ENCODE assay signal across 1 cellular context in genomic region chr11:85854557-85855340, GRCh38.
A peak's percentile ranks its signal among the peaks of the same experiment; 100 is the strongest.
TF ChIP-seq lines count a peak whose summit lies in the region.

No MANE protein-coding gene starts in this region.

TF ChIP-seq in K562, 482 proteins besides CTCF, POLR2A, EP300 and RAD21 (continued from another document and continues in another):
- TF ChIP-seq FOXO4 (CRISPR knock-in tag; IDR thresholded peaks at IDR 0.05): no peak
- no peak for TF ChIP-seq CHD4 (IDR thresholded peaks at IDR 0.05; ENCODE audit: insufficient read depth, insufficient replicate concordance, low read depth, low read length, poor library complexity, severe bottlenecking)
- TF ChIP-seq, protein P1, sequence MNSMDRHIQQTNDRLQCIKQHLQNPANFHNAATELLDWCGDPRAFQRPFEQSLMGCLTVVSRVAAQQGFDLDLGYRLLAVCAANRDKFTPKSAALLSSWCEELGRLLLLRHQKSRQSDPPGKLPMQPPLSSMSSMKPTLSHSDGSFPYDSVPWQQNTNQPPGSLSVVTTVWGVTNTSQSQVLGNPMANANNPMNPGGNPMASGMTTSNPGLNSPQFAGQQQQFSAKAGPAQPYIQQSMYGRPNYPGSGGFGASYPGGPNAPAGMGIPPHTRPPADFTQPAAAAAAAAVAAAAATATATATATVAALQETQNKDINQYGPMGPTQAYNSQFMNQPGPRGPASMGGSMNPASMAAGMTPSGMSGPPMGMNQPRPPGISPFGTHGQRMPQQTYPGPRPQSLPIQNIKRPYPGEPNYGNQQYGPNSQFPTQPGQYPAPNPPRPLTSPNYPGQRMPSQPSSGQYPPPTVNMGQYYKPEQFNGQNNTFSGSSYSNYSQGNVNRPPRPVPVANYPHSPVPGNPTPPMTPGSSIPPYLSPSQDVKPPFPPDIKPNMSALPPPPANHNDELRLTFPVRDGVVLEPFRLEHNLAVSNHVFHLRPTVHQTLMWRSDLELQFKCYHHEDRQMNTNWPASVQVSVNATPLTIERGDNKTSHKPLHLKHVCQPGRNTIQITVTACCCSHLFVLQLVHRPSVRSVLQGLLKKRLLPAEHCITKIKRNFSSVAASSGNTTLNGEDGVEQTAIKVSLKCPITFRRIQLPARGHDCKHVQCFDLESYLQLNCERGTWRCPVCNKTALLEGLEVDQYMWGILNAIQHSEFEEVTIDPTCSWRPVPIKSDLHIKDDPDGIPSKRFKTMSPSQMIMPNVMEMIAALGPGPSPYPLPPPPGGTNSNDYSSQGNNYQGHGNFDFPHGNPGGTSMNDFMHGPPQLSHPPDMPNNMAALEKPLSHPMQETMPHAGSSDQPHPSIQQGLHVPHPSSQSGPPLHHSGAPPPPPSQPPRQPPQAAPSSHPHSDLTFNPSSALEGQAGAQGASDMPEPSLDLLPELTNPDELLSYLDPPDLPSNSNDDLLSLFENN (IDR thresholded peaks at IDR 0.05; ENCODE audit: low read depth in 2 of 2, low read length in 2 of 2): no peak
- peak; percentile 71 for TF ChIP-seq MYC (IDR thresholded peaks at IDR 0.05; ENCODE audit: low read depth, low read length)
- peak; percentile 36; the same call in 1 of the 2 replicates for TF ChIP-seq MYC (CRISPR knock-in tag; IDR thresholded peaks at IDR 0.05; ENCODE audit: borderline replicate concordance, low read depth)
- peak; percentile 43; the same call in 1 of the 2 replicates for TF ChIP-seq SMARCA4 (IDR thresholded peaks at IDR 0.05)
- TF ChIP-seq ZNF311 (CRISPR knock-in tag; IDR thresholded peaks at IDR 0.05): no peak
- TF ChIP-seq JUNB (CRISPR knock-in tag; conservative IDR thresholded peaks at IDR 0.05): no peak
- TF ChIP-seq PML (IDR thresholded peaks at IDR 0.05; ENCODE audit: low read length): no peak
- TF ChIP-seq, protein P2, sequence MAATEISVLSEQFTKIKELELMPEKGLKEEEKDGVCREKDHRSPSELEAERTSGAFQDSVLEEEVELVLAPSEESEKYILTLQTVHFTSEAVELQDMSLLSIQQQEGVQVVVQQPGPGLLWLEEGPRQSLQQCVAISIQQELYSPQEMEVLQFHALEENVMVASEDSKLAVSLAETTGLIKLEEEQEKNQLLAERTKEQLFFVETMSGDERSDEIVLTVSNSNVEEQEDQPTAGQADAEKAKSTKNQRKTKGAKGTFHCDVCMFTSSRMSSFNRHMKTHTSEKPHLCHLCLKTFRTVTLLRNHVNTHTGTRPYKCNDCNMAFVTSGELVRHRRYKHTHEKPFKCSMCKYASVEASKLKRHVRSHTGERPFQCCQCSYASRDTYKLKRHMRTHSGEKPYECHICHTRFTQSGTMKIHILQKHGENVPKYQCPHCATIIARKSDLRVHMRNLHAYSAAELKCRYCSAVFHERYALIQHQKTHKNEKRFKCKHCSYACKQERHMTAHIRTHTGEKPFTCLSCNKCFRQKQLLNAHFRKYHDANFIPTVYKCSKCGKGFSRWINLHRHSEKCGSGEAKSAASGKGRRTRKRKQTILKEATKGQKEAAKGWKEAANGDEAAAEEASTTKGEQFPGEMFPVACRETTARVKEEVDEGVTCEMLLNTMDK (IDR thresholded peaks at IDR 0.05; ENCODE audit: borderline replicate concordance, insufficient read depth, low read depth, low read length, poor library complexity, severe bottlenecking): peak; percentile 12
- TF ChIP-seq PCBP1 (IDR thresholded peaks at IDR 0.05; ENCODE audit: low read depth, low read length, poor library complexity, severe bottlenecking): peak; percentile 71
- TF ChIP-seq IRF2 (CRISPR knock-in tag; IDR thresholded peaks at IDR 0.05): no peak
- TF ChIP-seq ZNF445 (CRISPR knock-in tag; IDR thresholded peaks at IDR 0.05; ENCODE audit: low read depth): no peak
- TF ChIP-seq, protein P3, sequence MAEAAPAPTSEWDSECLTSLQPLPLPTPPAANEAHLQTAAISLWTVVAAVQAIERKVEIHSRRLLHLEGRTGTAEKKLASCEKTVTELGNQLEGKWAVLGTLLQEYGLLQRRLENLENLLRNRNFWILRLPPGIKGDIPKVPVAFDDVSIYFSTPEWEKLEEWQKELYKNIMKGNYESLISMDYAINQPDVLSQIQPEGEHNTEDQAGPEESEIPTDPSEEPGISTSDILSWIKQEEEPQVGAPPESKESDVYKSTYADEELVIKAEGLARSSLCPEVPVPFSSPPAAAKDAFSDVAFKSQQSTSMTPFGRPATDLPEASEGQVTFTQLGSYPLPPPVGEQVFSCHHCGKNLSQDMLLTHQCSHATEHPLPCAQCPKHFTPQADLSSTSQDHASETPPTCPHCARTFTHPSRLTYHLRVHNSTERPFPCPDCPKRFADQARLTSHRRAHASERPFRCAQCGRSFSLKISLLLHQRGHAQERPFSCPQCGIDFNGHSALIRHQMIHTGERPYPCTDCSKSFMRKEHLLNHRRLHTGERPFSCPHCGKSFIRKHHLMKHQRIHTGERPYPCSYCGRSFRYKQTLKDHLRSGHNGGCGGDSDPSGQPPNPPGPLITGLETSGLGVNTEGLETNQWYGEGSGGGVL (CRISPR knock-in tag; IDR thresholded peaks at IDR 0.05): no peak
- no peak for TF ChIP-seq MCM3 (IDR thresholded peaks at IDR 0.05)
- TF ChIP-seq KAT7 (CRISPR knock-in tag; IDR thresholded peaks at IDR 0.05; ENCODE audit: borderline replicate concordance): 0 out of 2 replicates have a peak, but pooled peaks have one; percentile 75
- no peak for TF ChIP-seq PURB (CRISPR knock-in tag; IDR thresholded peaks at IDR 0.05; ENCODE audit: low read depth)
- peak; percentile 63 for TF ChIP-seq PHF20 (IDR thresholded peaks at IDR 0.05; ENCODE audit: partially characterized antibody)
- no peak for TF ChIP-seq ZNF764 (CRISPR knock-in tag; IDR thresholded peaks at IDR 0.05; ENCODE audit: low read depth)
- no peak for TF ChIP-seq ETS2 (tag; IDR thresholded peaks at IDR 0.05; ENCODE audit: borderline replicate concordance, poor library complexity, severe bottlenecking)
- TF ChIP-seq ZNF699 (CRISPR knock-in tag; IDR thresholded peaks at IDR 0.05; ENCODE audit: insufficient replicate concordance): no peak
- TF ChIP-seq CEBPB (tag; IDR thresholded peaks at IDR 0.05): no peak
- no peak for TF ChIP-seq CAMTA2 (CRISPR knock-in tag; conservative IDR thresholded peaks at IDR 0.05)
- TF ChIP-seq ZNF57 (CRISPR knock-in tag; IDR thresholded peaks at IDR 0.05): no peak
- no peak for TF ChIP-seq KLF6 (CRISPR knock-in tag; IDR thresholded peaks at IDR 0.05; ENCODE audit: borderline replicate concordance)
- TF ChIP-seq RCOR1 (IDR thresholded peaks at IDR 0.05; ENCODE audit: borderline replicate concordance in 1 of 2, low read depth in 2 of 2, low read length in 2 of 2): 0 out of 4 replicates have a peak, but pooled peaks of 1 of the 2 experiments have one; percentile 13
- no peak for TF ChIP-seq ZNF232 (CRISPR knock-in tag; IDR thresholded peaks at IDR 0.05)
- no peak for TF ChIP-seq POU5F1 (IDR thresholded peaks at IDR 0.05; ENCODE audit: borderline replicate concordance, low read depth, low read length, partially characterized antibody)
- no peak for TF ChIP-seq NFE2L1 (tag; IDR thresholded peaks at IDR 0.05; ENCODE audit: borderline replicate concordance, low read depth)
- TF ChIP-seq NRF1 (conservative IDR thresholded peaks at IDR 0.05 in 1 of 2, IDR thresholded peaks at IDR 0.05 in 1 of 2): peak; percentile 77 to 79
- TF ChIP-seq THRAP3 (IDR thresholded peaks at IDR 0.05; ENCODE audit: borderline replicate concordance): no peak
- TF ChIP-seq RFX1 (IDR thresholded peaks at IDR 0.05): peak; percentile 85
- TF ChIP-seq, protein P4, sequence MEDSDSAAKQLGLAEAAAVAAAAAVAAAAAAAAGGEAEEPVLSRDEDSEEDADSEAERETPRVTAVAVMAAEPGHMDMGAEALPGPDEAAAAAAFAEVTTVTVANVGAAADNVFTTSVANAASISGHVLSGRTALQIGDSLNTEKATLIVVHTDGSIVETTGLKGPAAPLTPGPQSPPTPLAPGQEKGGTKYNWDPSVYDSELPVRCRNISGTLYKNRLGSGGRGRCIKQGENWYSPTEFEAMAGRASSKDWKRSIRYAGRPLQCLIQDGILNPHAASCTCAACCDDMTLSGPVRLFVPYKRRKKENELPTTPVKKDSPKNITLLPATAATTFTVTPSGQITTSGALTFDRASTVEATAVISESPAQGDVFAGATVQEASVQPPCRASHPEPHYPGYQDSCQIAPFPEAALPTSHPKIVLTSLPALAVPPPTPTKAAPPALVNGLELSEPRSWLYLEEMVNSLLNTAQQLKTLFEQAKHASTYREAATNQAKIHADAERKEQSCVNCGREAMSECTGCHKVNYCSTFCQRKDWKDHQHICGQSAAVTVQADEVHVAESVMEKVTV (CRISPR knock-in tag; IDR thresholded peaks at IDR 0.05): peak; percentile 96
- peak; percentile 5; the same call in 1 of the 2 replicates for TF ChIP-seq RAD51 (IDR thresholded peaks at IDR 0.05; ENCODE audit: borderline replicate concordance, low read depth)
- TF ChIP-seq CXXC5 (CRISPR knock-in tag; IDR thresholded peaks at IDR 0.05): peak; percentile 92
- TF ChIP-seq HIVEP1 (CRISPR knock-in tag; IDR thresholded peaks at IDR 0.05): no peak
- no peak for TF ChIP-seq ID3 (CRISPR knock-in tag; IDR thresholded peaks at IDR 0.05)
- TF ChIP-seq ID3 (tag; IDR thresholded peaks at IDR 0.05): 0 out of 2 replicates have a peak, but pooled peaks have one; percentile 31
- TF ChIP-seq GATA2 (CRISPR knock-in tag; IDR thresholded peaks at IDR 0.05): no peak
- TF ChIP-seq, protein P5, sequence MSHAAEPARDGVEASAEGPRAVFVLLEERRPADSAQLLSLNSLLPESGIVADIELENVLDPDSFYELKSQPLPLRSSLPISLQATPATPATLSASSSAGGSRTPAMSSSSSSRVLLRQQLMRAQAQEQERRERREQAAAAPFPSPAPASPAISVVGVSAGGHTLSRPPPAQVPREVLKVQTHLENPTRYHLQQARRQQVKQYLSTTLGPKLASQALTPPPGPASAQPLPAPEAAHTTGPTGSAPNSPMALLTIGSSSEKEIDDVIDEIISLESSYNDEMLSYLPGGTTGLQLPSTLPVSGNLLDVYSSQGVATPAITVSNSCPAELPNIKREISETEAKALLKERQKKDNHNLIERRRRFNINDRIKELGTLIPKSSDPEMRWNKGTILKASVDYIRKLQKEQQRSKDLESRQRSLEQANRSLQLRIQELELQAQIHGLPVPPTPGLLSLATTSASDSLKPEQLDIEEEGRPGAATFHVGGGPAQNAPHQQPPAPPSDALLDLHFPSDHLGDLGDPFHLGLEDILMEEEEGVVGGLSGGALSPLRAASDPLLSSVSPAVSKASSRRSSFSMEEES (CRISPR knock-in tag; IDR thresholded peaks at IDR 0.05): no peak
- no peak for TF ChIP-seq ZNF785 (CRISPR knock-in tag; IDR thresholded peaks at IDR 0.05)
- no peak for TF ChIP-seq ZNF253 (CRISPR knock-in tag; conservative IDR thresholded peaks at IDR 0.05)
- TF ChIP-seq ZNF146 (CRISPR knock-in tag; IDR thresholded peaks at IDR 0.05; ENCODE audit: unreplicated experiment): no peak
- peak; percentile 3 for TF ChIP-seq ZFP36 (IDR thresholded peaks at IDR 0.05; ENCODE audit: low read depth, low read length, partially characterized antibody)
- TF ChIP-seq ATF2 (CRISPR knock-in tag; IDR thresholded peaks at IDR 0.05): no peak
- no peak for TF ChIP-seq ZNF134 (CRISPR knock-in tag; conservative IDR thresholded peaks at IDR 0.05)
- TF ChIP-seq ZNF436 (CRISPR knock-in tag; IDR thresholded peaks at IDR 0.05): no peak
- 0 out of 2 replicates have a peak, but pooled peaks have one; percentile 49 for TF ChIP-seq DMBX1 (CRISPR knock-in tag; IDR thresholded peaks at IDR 0.05; ENCODE audit: borderline replicate concordance)
- no peak for TF ChIP-seq MIER1 (IDR thresholded peaks at IDR 0.05; ENCODE audit: low read depth)
- peak; percentile 59 for TF ChIP-seq EP400 (IDR thresholded peaks at IDR 0.05)
- TF ChIP-seq NCOA4 (IDR thresholded peaks at IDR 0.05; ENCODE audit: partially characterized antibody): no peak
- no peak for TF ChIP-seq SIRT6 (IDR thresholded peaks at IDR 0.05; ENCODE audit: low read depth, low read length)
- TF ChIP-seq MYBL2 (IDR thresholded peaks at IDR 0.05; ENCODE audit: low read depth): no peak
- no peak for TF ChIP-seq MYBL2 (CRISPR knock-in tag; IDR thresholded peaks at IDR 0.05; ENCODE audit: borderline replicate concordance)
- no peak for TF ChIP-seq ZNF121 (CRISPR knock-in tag; conservative IDR thresholded peaks at IDR 0.05)
- TF ChIP-seq RBM22 (IDR thresholded peaks at IDR 0.05; ENCODE audit: low read depth, low read length, poor library complexity, severe bottlenecking): no peak
- TF ChIP-seq NCOR1 (IDR thresholded peaks at IDR 0.05): no peak
- peak; percentile 86 for TF ChIP-seq POLR2G (IDR thresholded peaks at IDR 0.05; ENCODE audit: low read depth, low read length)
